In genomic region chr6:44257753-44258324, GRCh38 we compare ENCODE assay signal across 8 cellular contexts. TPM values are rescaled to one million over a fixed set of nuclear protein-coding genes. Genes with fewer than 3 reads are reported as not detected.
A peak's percentile ranks its signal among the peaks of the same experiment; 100 is the strongest.
DNase-seq lines count a peak whose midpoint lies in the region; ATAC-seq and TF ChIP-seq lines count a peak whose summit lies in the region.

No MANE protein-coding gene starts in this region.

- ATAC-seq in GM19455 (IDR thresholded peaks at IDR 0.05; ENCODE audit: unreplicated experiment), result peak; percentile 9

- peaks cover 21% of the 10 kb centered on the region for H3K36me3 Mint-ChIP-seq in chondrocyte (ENCODE audit: low read depth)

- H3K4me3 ChIP-seq in AG10803 (ENCODE audit: low read length) (peak overlapping the region; percentile 60), HUES64 (ENCODE audit: low read length) (peak overlapping the region; percentile 92), neuron (ENCODE audit: low read length) (peak overlapping the region; percentile 96)

- 43% methylated on average over 15 of the region's 15 CpGs for WGBS in HUES64

- no peak overlapping the region for H2AFZ ChIP-seq in neuron (ENCODE audit: low read depth, low read length)

- H3K9me3 Mint-ChIP-seq in chondrocyte (ENCODE audit: low read depth), result no peaks in the 10 kb centered on the region

- peak overlapping the region; percentile 94; the same call in 1 of the 2 replicates for H3K27ac ChIP-seq in HUES64 (ENCODE audit: low read depth, low read length)

- DNase-seq in AG10803 (ENCODE audit: low read depth) (no peak), chondrocyte (ENCODE audit: low spot score) (no peak), NCI-H187 (lab: John Stamatoyannopoulos, UW) (no peak), NCI-H226 (no peak)
- DNase-seq in activated effector memory CD4-positive, alpha-beta T cell treated with anti-CD3 and anti-CD28 coated beads, Interleukin-2, amount 50 U/mL, for 16 hours, result no peak

- H3K27me3 ChIP-seq in HUES64 (ENCODE audit: insufficient read depth, low read length) (no peaks in the 10 kb centered on the region), neuron (ENCODE audit: insufficient read depth, low read length) (no peaks in the 10 kb centered on the region)

- H3K27ac Mint-ChIP-seq in chondrocyte (ENCODE audit: unreplicated experiment), result peak overlapping the region; percentile 89

- H3K36me3 ChIP-seq in HUES64 (ENCODE audit: insufficient read depth, low read length) (peaks cover 58% of the 10 kb centered on the region), neuron (ENCODE audit: insufficient read depth, low read length) (peaks cover 49% of the 10 kb centered on the region)

- peak overlapping the region; percentile 94 for H3K9ac ChIP-seq in HUES64 (ENCODE audit: low read depth, low read length)

- H3K27me3 Mint-ChIP-seq in chondrocyte (ENCODE audit: low read depth), result no peaks in the 10 kb centered on the region

- H3K4me3 Mint-ChIP-seq in chondrocyte (ENCODE audit: unreplicated experiment), result peak overlapping the region; percentile 66

- H3K9me3 ChIP-seq in HUES64 (ENCODE audit: insufficient read depth, low read depth, low read length) (no peaks in the 10 kb centered on the region), neuron (ENCODE audit: low read length) (no peaks in the 10 kb centered on the region)

- H3K4me1 ChIP-seq in HUES64 (ENCODE audit: insufficient read depth, low read length), result peaks cover 16% of the 10 kb centered on the region; the same call in 1 of the 2 replicates
- H3K4me1 ChIP-seq in neuron (ENCODE audit: insufficient read depth, low read length), result peaks cover 30% of the 10 kb centered on the region

- no peak; the same call in none of the 2 replicates for TF ChIP-seq CTCF in AG10803 (conservative IDR thresholded peaks at IDR 0.05; ENCODE audit: low read length)
- peak; percentile 26 for TF ChIP-seq CTCF in chondrocyte (IDR thresholded peaks at IDR 0.05)

- H3K4me1 Mint-ChIP-seq in chondrocyte (ENCODE audit: low read depth), result peaks cover 46% of the 10 kb centered on the region

RNA-seq across cellular contexts. Expression of gene SLC35B2, which starts 0.5 kb away (rescaled TPM):
- polyA plus RNA-seq in HUES64 (2013, experiment 1 of 2), result 30.4 TPM
- 35.2 TPM for polyA plus RNA-seq in HUES64 (2013, experiment 2 of 2)
- 71.5 to 83.1 TPM (median 75.7 TPM) in 3 replicates for total RNA-seq in chondrocyte

RNA-seq across cellular contexts. Expression of gene NFKBIE, which starts 7.5 kb away (rescaled TPM):
- 8.9 TPM for polyA plus RNA-seq in HUES64 (2013, experiment 1 of 2)
- 10.3 TPM for polyA plus RNA-seq in HUES64 (2013, experiment 2 of 2)
- total RNA-seq in chondrocyte, result 3.0 to 7.0 TPM (median 6.2 TPM) in 3 replicates

RNA-seq across cellular contexts. Expression of gene HSP90AB1, which starts 10.9 kb away (rescaled TPM):
- 1,640 TPM for polyA plus RNA-seq in HUES64 (2013, experiment 1 of 2)
- 1,626 TPM for polyA plus RNA-seq in HUES64 (2013, experiment 2 of 2)
- 508 to 805 TPM (median 512 TPM) in 3 replicates for total RNA-seq in chondrocyte

RNA-seq across cellular contexts. Expression of gene TMEM151B, which starts 12.4 kb away (rescaled TPM):
- polyA plus RNA-seq in HUES64 (2013, experiment 1 of 2), result 3.4 TPM
- polyA plus RNA-seq in HUES64 (2013, experiment 2 of 2), result 3.6 TPM
- total RNA-seq in chondrocyte, result 0.05 TPM in 1 of 3 replicates, not detected in the others

RNA-seq across cellular contexts. Expression of gene SLC29A1, which starts 34.4 kb away (rescaled TPM):
- 140 TPM for polyA plus RNA-seq in HUES64 (2013, experiment 1 of 2)
- 142 TPM for polyA plus RNA-seq in HUES64 (2013, experiment 2 of 2)
- total RNA-seq in chondrocyte, result 161 to 231 TPM (median 221 TPM) in 3 replicates
